1 cellular context compared by ENCODE assay signal in genomic region chr16:50666658-50667496, GRCh38.
TF ChIP-seq lines count a peak whose summit lies in the region.

No MANE protein-coding gene starts in this region.

TF ChIP-seq in HepG2, 621 proteins besides CTCF, POLR2A, EP300 and RAD21 (continued from another document and continues in another):
- TF ChIP-seq BCLAF1 (IDR thresholded peaks at IDR 0.05): no peak
- TF ChIP-seq ASH2L (IDR thresholded peaks at IDR 0.05; ENCODE audit: insufficient read length, low read depth, low read length): no peak
- TF ChIP-seq ZNF629 (CRISPR knock-in tag; conservative IDR thresholded peaks at IDR 0.05): no peak
- no peak for TF ChIP-seq ZNF878 (CRISPR knock-in tag; IDR thresholded peaks at IDR 0.05)
- TF ChIP-seq ZNF281 (CRISPR knock-in tag; IDR thresholded peaks at IDR 0.05; ENCODE audit: borderline replicate concordance): no peak
- TF ChIP-seq USF2 (IDR thresholded peaks at IDR 0.05; ENCODE audit: low read depth, low read length): no peak
- no peak for TF ChIP-seq USF2 (CRISPR knock-in tag; IDR thresholded peaks at IDR 0.05; ENCODE audit: borderline replicate concordance)
- TF ChIP-seq HNF1B (CRISPR knock-in tag; IDR thresholded peaks at IDR 0.05): no peak
- no peak for TF ChIP-seq ZBTB34 (CRISPR knock-in tag; IDR thresholded peaks at IDR 0.05)
- TF ChIP-seq KDM4B (CRISPR knock-in tag; IDR thresholded peaks at IDR 0.05): no peak
- no peak for TF ChIP-seq ZSCAN9 (CRISPR knock-in tag; IDR thresholded peaks at IDR 0.05; ENCODE audit: borderline replicate concordance)
- no peak for TF ChIP-seq MEF2D (CRISPR knock-in tag; IDR thresholded peaks at IDR 0.05)
- TF ChIP-seq GATAD2A (CRISPR knock-in tag; IDR thresholded peaks at IDR 0.05): no peak
- no peak for TF ChIP-seq HES4 (CRISPR knock-in tag; IDR thresholded peaks at IDR 0.05; ENCODE audit: borderline replicate concordance)
- TF ChIP-seq RBM22 (optimal IDR thresholded peaks at IDR 0.05; ENCODE audit: low read length): no peak
- no peak for TF ChIP-seq TCF7L2 (IDR thresholded peaks at IDR 0.05; ENCODE audit: low read depth, low read length)
- TF ChIP-seq ATF3 (CRISPR knock-in tag; IDR thresholded peaks at IDR 0.05): no peak
- TF ChIP-seq BRD4 (CRISPR knock-in tag; IDR thresholded peaks at IDR 0.05): no peak
- TF ChIP-seq SP5 (CRISPR knock-in tag; IDR thresholded peaks at IDR 0.05; ENCODE audit: borderline replicate concordance, low read depth): no peak
- TF ChIP-seq ZNF44 (CRISPR knock-in tag; IDR thresholded peaks at IDR 0.05): no peak
- no peak for TF ChIP-seq SKIL (CRISPR knock-in tag; IDR thresholded peaks at IDR 0.05; ENCODE audit: borderline replicate concordance)
- no peak for TF ChIP-seq ZNF83 (CRISPR knock-in tag; IDR thresholded peaks at IDR 0.05; ENCODE audit: borderline replicate concordance)
- no peak for TF ChIP-seq HMGA1 (CRISPR knock-in tag; conservative IDR thresholded peaks at IDR 0.05)
- no peak for TF ChIP-seq ZNF569 (CRISPR knock-in tag; IDR thresholded peaks at IDR 0.05; ENCODE audit: borderline replicate concordance)
- TF ChIP-seq ZNF263 (CRISPR knock-in tag; IDR thresholded peaks at IDR 0.05): no peak
- TF ChIP-seq ZNF614 (CRISPR knock-in tag; IDR thresholded peaks at IDR 0.05; ENCODE audit: borderline replicate concordance): no peak
- TF ChIP-seq PHF20 (CRISPR knock-in tag; IDR thresholded peaks at IDR 0.05): 0 out of 2 replicates have a peak, but pooled peaks have one; percentile 11
- TF ChIP-seq SOX13 (IDR thresholded peaks at IDR 0.05): no peak
- TF ChIP-seq SOX13 (CRISPR knock-in tag; conservative IDR thresholded peaks at IDR 0.05 in 1 of 2, IDR thresholded peaks at IDR 0.05 in 1 of 2): no peak
- no peak for TF ChIP-seq IRF2 (CRISPR knock-in tag; IDR thresholded peaks at IDR 0.05)
- TF ChIP-seq CENPBD1 (CRISPR knock-in tag; IDR thresholded peaks at IDR 0.05; ENCODE audit: borderline replicate concordance, low read depth): no peak
- TF ChIP-seq FOSL2 (CRISPR knock-in tag; IDR thresholded peaks at IDR 0.05): no peak
- no peak for TF ChIP-seq ZNF343 (CRISPR knock-in tag; IDR thresholded peaks at IDR 0.05)
- no peak for TF ChIP-seq NCOA1 (CRISPR knock-in tag; IDR thresholded peaks at IDR 0.05)
- TF ChIP-seq ZNF790 (CRISPR knock-in tag; IDR thresholded peaks at IDR 0.05; ENCODE audit: borderline replicate concordance): 0 out of 2 replicates have a peak, but pooled peaks have one; percentile 38
- no peak for TF ChIP-seq ZNF773 (CRISPR knock-in tag; IDR thresholded peaks at IDR 0.05; ENCODE audit: borderline replicate concordance)
- no peak for TF ChIP-seq RXRA (CRISPR knock-in tag; IDR thresholded peaks at IDR 0.05)
- TF ChIP-seq STAT6 (CRISPR knock-in tag; IDR thresholded peaks at IDR 0.05; ENCODE audit: borderline replicate concordance): no peak
- TF ChIP-seq MBD4 (IDR thresholded peaks at IDR 0.05; ENCODE audit: borderline replicate concordance, low read length): no peak
- no peak for TF ChIP-seq YY1 (IDR thresholded peaks at IDR 0.05; ENCODE audit: insufficient read depth, insufficient replicate concordance, low read depth, low read length)
- no peak for TF ChIP-seq ZNF781 (CRISPR knock-in tag; IDR thresholded peaks at IDR 0.05; ENCODE audit: borderline replicate concordance, not compliant biosample characterization)
- no peak for TF ChIP-seq TEAD2 (CRISPR knock-in tag; IDR thresholded peaks at IDR 0.05)
- 0 out of 2 replicates have a peak, but pooled peaks have one; percentile 14 for TF ChIP-seq ZNF704 (CRISPR knock-in tag; IDR thresholded peaks at IDR 0.05; ENCODE audit: borderline replicate concordance)
- no peak for TF ChIP-seq ATF7 (IDR thresholded peaks at IDR 0.05)
- no peak for TF ChIP-seq ATF7 (CRISPR knock-in tag; IDR thresholded peaks at IDR 0.05)
